Comparison of ENCODE assay signal across 15 cellular contexts in genomic region chr5:137486707-137487106, GRCh38. TPM values are rescaled to one million over a fixed set of nuclear protein-coding genes. Genes with fewer than 3 reads are reported as not detected.
DNase-seq lines count a peak whose midpoint lies in the region; ATAC-seq and TF ChIP-seq lines count a peak whose summit lies in the region.
"Had no signal": no experiment of that assay in that cellular context is flagged by ENCODE, and none has a peak within 500 bp of the region (broad histone marks: within the 10 kb centered on the region; RNA-seq: fewer than 3 reads in every experiment).

No MANE protein-coding gene starts in this region.

- ATAC-seq in heart right ventricle (peak in 6 of 8 donors; percentile 45 to 86 (median 67)), HG03457 (IDR thresholded peaks at IDR 0.05; ENCODE audit: unreplicated experiment) (no peak)
- ATAC-seq: K562, mucosa of descending colon had no signal

- TF ChIP-seq CTCF in heart right ventricle (IDR thresholded peaks at IDR 0.05) (no peak), Peyer's patch (IDR thresholded peaks at IDR 0.05) (no peak)

- H3K4me3 ChIP-seq in heart right ventricle (no peak overlapping the region), Peyer's patch (no peak overlapping the region)
- H3K4me3 ChIP-seq: K562, mucosa of descending colon had no signal

- H3K27ac ChIP-seq in heart right ventricle (no peak overlapping the region), Peyer's patch (no peak overlapping the region)
- H3K27ac ChIP-seq: RWPE1 had no signal

- no peak for TF ChIP-seq POLR2A in Peyer's patch (IDR thresholded peaks at IDR 0.05)

- H3K9me3 ChIP-seq in heart right ventricle, result no peaks in the 10 kb centered on the region
- no peaks in the 10 kb centered on the region for H3K9me3 ChIP-seq in Peyer's patch
- H3K9me3 ChIP-seq: mucosa of descending colon had no signal

- H3K36me3 ChIP-seq in heart right ventricle (no peaks in the 10 kb centered on the region), Peyer's patch (no peaks in the 10 kb centered on the region)

- peaks cover 0 to 16% (median 0%) of the 10 kb centered on the region in 9 donors for H3K4me1 ChIP-seq in heart right ventricle
- no peaks in the 10 kb centered on the region for H3K4me1 ChIP-seq in Peyer's patch

- DNase-seq in HK-2 (ENCODE audit: unreplicated experiment) (peak; percentile 40), astrocyte of the hippocampus (ENCODE audit: low read depth, low spot score) (peak; percentile 76), heart right ventricle (peak in 1 of 2 donors; percentile 16), superior temporal gyrus (ENCODE audit: extremely low spot score) (peak; percentile 37), Peyer's patch (no peak), D341Med (ENCODE audit: low spot score) (no peak)
- DNase-seq: CD4-positive, CD25-positive, alpha-beta regulatory T cell; cerebellar nuclear complex; mucosa of descending colon; NCI-H524 treated with DMSO at 0.1 percent for 48 hours; stimulated activated CD4-positive, alpha-beta T cell treated with anti-CD3 and anti-CD28 coated beads, Interleukin-4, amount 100 ng/mL, for 1 hour; stimulated activated naive CD4-positive, alpha-beta T cell had no signal

- 57 to 64% methylated on average over 2 of the region's 2 CpGs for WGBS in heart right ventricle, 2 donors

- H3K27me3 ChIP-seq in heart right ventricle (no peaks in the 10 kb centered on the region), Peyer's patch (no peaks in the 10 kb centered on the region)

- intact Hi-C loops in heart right ventricle (cut with DNase I), result no loop called here

RNA-seq across cellular contexts. Expression of gene SPOCK1, which starts 12.4 kb away (rescaled TPM):
- total RNA-seq in heart right ventricle (10 to 100 TPM; 21.6 to 70.3 (median 35.3) TPM), Peyer's patch (1 to 10 TPM in 3 of 4 donors, not detected in 1; 1.1 to 6.4 (median 4.2) TPM)
- polyA plus RNA-seq in heart right ventricle, result 10 to 100 TPM; 13.7 to 23.6 TPM
- polyA plus RNA-seq: CD4-positive, CD25-positive, alpha-beta regulatory T cell had no signal

Comparison
In these comparisons a context has a peak if more than half of its experiments do, and no peak if none do; other contexts are left out.
1. DNase-seq: peak in HK-2 (single experiment), astrocyte of the hippocampus (single experiment) and superior temporal gyrus (single experiment); none in Peyer's patch (0 of 3) and D341Med (single experiment).